ENCODE assay signal across 1 cellular context in the genomic region with DNA sequence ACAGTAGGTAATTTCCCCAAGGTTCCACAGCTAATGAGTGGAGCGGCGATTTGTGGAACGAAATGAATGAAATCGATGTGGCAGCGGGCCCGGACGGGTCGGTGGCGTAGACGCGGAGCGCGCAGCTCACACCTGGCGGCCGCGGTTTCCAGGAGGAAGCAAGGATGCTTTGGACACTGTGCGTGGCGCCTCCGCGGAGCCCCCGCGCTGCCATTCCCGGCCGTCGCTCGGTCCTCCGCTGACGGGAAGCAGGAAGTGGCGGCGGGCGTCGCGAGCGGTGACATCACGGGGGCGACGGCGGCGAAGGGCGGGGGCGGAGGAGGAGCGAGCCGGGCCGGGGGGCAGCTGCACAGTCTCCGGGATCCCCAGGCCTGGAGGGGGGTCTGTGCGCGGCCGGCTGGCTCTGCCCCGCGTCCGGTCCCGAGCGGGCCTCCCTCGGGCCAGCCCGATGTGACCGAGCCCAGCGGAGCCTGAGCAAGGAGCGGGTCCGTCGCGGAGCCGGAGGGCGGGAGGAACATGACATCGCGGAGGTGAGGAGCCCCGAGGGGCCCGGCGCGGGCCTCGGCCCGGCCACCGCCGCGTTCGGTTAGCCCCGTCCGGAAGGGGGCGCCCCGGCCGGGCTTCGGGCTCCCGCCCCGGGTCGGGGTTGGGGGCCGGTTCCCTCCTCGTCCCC.
TF ChIP-seq lines count a peak whose summit lies in the region.

A gene (plus strand): TSS at position 352 of the 673 bp plus-strand sequence. CDS start 165 bp downstream, at position 517.

TF ChIP-seq in GM12878, 131 proteins besides CTCF, POLR2A, EP300 and RAD21 (continued from another document and continues in another):
- TF ChIP-seq, protein P1, sequence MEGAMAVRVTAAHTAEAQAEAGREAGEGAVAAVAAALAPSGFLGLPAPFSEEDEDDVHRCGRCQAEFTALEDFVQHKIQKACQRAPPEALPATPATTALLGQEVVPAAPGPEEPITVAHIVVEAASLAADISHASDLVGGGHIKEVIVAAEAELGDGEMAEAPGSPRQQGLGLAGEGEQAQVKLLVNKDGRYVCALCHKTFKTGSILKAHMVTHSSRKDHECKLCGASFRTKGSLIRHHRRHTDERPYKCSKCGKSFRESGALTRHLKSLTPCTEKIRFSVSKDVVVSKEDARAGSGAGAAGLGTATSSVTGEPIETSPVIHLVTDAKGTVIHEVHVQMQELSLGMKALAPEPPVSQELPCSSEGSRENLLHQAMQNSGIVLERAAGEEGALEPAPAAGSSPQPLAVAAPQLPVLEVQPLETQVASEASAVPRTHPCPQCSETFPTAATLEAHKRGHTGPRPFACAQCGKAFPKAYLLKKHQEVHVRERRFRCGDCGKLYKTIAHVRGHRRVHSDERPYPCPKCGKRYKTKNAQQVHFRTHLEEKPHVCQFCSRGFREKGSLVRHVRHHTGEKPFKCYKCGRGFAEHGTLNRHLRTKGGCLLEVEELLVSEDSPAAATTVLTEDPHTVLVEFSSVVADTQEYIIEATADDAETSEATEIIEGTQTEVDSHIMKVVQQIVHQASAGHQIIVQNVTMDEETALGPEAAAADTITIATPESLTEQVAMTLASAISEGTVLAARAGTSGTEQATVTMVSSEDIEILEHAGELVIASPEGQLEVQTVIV (IDR thresholded peaks at IDR 0.05; ENCODE audit: borderline replicate concordance, partially characterized antibody): peak; percentile 88
- TF ChIP-seq SREBF1 (IDR thresholded peaks at IDR 0.05; ENCODE audit: low read length) (no peak), SMAD5 (IDR thresholded peaks at IDR 0.05; ENCODE audit: low read depth) (peak; percentile 93; the same call in 1 of the 2 replicates), SRF (IDR thresholded peaks at IDR 0.05; ENCODE audit: low read depth in 2 of 2, low read length in 2 of 2) (peak; percentile 63 to 96), EGR1 (IDR thresholded peaks at IDR 0.05; ENCODE audit: borderline replicate concordance in 1 of 2, low read depth in 2 of 2, low read length in 2 of 2) (peak in 1 of 2 experiments; percentile 90; a peak in 2 of 3 replicates), ZBED1 (IDR thresholded peaks at IDR 0.05; ENCODE audit: borderline replicate concordance) (no peak), RELA (IDR thresholded peaks at IDR 0.05; ENCODE audit: borderline replicate concordance, partially characterized antibody) (peak; percentile 49), MYC (IDR thresholded peaks at IDR 0.05; ENCODE audit: insufficient read depth, insufficient read length, insufficient replicate concordance, low read length, severe bottlenecking) (peak; percentile 48), RBBP5 (conservative IDR thresholded peaks at IDR 0.05) (0 out of 2 replicates have a peak, but pooled peaks have one; percentile 81), ASH2L (IDR thresholded peaks at IDR 0.05; ENCODE audit: borderline replicate concordance, low read depth) (peak; percentile 60; the same call in 1 of the 2 replicates), BACH1 (IDR thresholded peaks at IDR 0.05; ENCODE audit: borderline replicate concordance) (peak; percentile 42), NR2F1 (conservative IDR thresholded peaks at IDR 0.05) (peak; percentile 80), BRCA1 (IDR thresholded peaks at IDR 0.05; ENCODE audit: low read depth, low read length) (0 out of 2 replicates have a peak, but pooled peaks have one; percentile 27), MEF2A (IDR thresholded peaks at IDR 0.05; ENCODE audit: insufficient read depth, low read depth, low read length) (0 out of 2 replicates have a peak, but pooled peaks have one; percentile 48), NBN (IDR thresholded peaks at IDR 0.05) (peak; percentile 86), LARP7 (IDR thresholded peaks at IDR 0.05) (peak; percentile 75), MEF2B (IDR thresholded peaks at IDR 0.05; ENCODE audit: partially characterized antibody, poor library complexity, severe bottlenecking) (peak; percentile 19), MYB (IDR thresholded peaks at IDR 0.05; ENCODE audit: borderline replicate concordance, low read depth, low read length) (0 out of 2 replicates have a peak, but pooled peaks have one; percentile 20), RUNX3 (IDR thresholded peaks at IDR 0.05; ENCODE audit: low read length) (peak; percentile 38), RB1 (IDR thresholded peaks at IDR 0.05; ENCODE audit: borderline replicate concordance) (no peak; the same call in 1 of the 2 replicates), ATF7 (IDR thresholded peaks at IDR 0.05; ENCODE audit: low read depth) (no peak), SP1 (IDR thresholded peaks at IDR 0.05; ENCODE audit: low read depth, low read length) (no peak), YY1 (IDR thresholded peaks at IDR 0.05; ENCODE audit: low read depth, low read length) (peak; percentile 94), CBFB (IDR thresholded peaks at IDR 0.05; ENCODE audit: low read depth) (peak; percentile 83; the same call in 1 of the 2 replicates), TCF7 (IDR thresholded peaks at IDR 0.05; ENCODE audit: borderline replicate concordance) (no peak), SUPT20H (IDR thresholded peaks at IDR 0.05; ENCODE audit: borderline replicate concordance, control insufficient read depth, low read depth, low read length) (no peak), POU2F2 (IDR thresholded peaks at IDR 0.05; ENCODE audit: borderline replicate concordance, low read depth, low read length) (peak; percentile 82; the same call in 2 of the 3 replicates), CREB1 (IDR thresholded peaks at IDR 0.05; ENCODE audit: low read depth) (peak; percentile 99), NFIC (IDR thresholded peaks at IDR 0.05; ENCODE audit: low read depth, low read length) (no peak), FOS (IDR thresholded peaks at IDR 0.05; ENCODE audit: borderline replicate concordance, extremely low read depth, insufficient read length) (no peak)
- TF ChIP-seq, protein P2, sequence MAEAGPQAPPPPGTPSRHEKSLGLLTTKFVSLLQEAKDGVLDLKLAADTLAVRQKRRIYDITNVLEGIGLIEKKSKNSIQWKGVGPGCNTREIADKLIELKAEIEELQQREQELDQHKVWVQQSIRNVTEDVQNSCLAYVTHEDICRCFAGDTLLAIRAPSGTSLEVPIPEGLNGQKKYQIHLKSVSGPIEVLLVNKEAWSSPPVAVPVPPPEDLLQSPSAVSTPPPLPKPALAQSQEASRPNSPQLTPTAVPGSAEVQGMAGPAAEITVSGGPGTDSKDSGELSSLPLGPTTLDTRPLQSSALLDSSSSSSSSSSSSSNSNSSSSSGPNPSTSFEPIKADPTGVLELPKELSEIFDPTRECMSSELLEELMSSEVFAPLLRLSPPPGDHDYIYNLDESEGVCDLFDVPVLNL (IDR thresholded peaks at IDR 0.05; ENCODE audit: low read depth, low read length): no peak
- TF ChIP-seq, protein P3, sequence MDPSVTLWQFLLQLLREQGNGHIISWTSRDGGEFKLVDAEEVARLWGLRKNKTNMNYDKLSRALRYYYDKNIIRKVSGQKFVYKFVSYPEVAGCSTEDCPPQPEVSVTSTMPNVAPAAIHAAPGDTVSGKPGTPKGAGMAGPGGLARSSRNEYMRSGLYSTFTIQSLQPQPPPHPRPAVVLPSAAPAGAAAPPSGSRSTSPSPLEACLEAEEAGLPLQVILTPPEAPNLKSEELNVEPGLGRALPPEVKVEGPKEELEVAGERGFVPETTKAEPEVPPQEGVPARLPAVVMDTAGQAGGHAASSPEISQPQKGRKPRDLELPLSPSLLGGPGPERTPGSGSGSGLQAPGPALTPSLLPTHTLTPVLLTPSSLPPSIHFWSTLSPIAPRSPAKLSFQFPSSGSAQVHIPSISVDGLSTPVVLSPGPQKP (IDR thresholded peaks at IDR 0.05; ENCODE audit: low read depth, low read length): peak; percentile 79
- TF ChIP-seq, protein P4, sequence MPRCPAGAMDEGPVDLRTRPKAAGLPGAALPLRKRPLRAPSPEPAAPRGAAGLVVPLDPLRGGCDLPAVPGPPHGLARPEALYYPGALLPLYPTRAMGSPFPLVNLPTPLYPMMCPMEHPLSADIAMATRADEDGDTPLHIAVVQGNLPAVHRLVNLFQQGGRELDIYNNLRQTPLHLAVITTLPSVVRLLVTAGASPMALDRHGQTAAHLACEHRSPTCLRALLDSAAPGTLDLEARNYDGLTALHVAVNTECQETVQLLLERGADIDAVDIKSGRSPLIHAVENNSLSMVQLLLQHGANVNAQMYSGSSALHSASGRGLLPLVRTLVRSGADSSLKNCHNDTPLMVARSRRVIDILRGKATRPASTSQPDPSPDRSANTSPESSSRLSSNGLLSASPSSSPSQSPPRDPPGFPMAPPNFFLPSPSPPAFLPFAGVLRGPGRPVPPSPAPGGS (IDR thresholded peaks at IDR 0.05; ENCODE audit: borderline replicate concordance, insufficient read depth, low read depth, low read length, poor library complexity, severe bottlenecking): peak; percentile 41
- TF ChIP-seq, protein P5, sequence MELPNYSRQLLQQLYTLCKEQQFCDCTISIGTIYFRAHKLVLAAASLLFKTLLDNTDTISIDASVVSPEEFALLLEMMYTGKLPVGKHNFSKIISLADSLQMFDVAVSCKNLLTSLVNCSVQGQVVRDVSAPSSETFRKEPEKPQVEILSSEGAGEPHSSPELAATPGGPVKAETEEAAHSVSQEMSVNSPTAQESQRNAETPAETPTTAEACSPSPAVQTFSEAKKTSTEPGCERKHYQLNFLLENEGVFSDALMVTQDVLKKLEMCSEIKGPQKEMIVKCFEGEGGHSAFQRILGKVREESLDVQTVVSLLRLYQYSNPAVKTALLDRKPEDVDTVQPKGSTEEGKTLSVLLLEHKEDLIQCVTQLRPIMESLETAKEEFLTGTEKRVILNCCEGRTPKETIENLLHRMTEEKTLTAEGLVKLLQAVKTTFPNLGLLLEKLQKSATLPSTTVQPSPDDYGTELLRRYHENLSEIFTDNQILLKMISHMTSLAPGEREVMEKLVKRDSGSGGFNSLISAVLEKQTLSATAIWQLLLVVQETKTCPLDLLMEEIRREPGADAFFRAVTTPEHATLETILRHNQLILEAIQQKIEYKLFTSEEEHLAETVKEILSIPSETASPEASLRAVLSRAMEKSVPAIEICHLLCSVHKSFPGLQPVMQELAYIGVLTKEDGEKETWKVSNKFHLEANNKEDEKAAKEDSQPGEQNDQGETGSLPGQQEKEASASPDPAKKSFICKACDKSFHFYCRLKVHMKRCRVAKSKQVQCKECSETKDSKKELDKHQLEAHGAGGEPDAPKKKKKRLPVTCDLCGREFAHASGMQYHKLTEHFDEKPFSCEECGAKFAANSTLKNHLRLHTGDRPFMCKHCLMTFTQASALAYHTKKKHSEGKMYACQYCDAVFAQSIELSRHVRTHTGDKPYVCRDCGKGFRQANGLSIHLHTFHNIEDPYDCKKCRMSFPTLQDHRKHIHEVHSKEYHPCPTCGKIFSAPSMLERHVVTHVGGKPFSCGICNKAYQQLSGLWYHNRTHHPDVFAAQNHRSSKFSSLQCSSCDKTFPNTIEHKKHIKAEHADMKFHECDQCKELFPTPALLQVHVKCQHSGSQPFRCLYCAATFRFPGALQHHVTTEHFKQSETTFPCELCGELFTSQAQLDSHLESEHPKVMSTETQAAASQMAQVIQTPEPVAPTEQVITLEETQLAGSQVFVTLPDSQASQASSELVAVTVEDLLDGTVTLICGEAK (IDR thresholded peaks at IDR 0.05; ENCODE audit: borderline replicate concordance): 0 out of 2 replicates have a peak, but pooled peaks have one; percentile 64
- TF ChIP-seq, protein P6, sequence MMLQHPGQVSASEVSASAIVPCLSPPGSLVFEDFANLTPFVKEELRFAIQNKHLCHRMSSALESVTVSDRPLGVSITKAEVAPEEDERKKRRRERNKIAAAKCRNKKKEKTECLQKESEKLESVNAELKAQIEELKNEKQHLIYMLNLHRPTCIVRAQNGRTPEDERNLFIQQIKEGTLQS (IDR thresholded peaks at IDR 0.05; ENCODE audit: borderline replicate concordance, extremely low read depth, low read depth, low read length): peak; percentile 93
- TF ChIP-seq, protein P7, sequence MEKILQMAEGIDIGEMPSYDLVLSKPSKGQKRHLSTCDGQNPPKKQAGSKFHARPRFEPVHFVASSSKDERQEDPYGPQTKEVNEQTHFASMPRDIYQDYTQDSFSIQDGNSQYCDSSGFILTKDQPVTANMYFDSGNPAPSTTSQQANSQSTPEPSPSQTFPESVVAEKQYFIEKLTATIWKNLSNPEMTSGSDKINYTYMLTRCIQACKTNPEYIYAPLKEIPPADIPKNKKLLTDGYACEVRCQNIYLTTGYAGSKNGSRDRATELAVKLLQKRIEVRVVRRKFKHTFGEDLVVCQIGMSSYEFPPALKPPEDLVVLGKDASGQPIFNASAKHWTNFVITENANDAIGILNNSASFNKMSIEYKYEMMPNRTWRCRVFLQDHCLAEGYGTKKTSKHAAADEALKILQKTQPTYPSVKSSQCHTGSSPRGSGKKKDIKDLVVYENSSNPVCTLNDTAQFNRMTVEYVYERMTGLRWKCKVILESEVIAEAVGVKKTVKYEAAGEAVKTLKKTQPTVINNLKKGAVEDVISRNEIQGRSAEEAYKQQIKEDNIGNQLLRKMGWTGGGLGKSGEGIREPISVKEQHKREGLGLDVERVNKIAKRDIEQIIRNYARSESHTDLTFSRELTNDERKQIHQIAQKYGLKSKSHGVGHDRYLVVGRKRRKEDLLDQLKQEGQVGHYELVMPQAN (conservative IDR thresholded peaks at IDR 0.05): peak; percentile 95
- TF ChIP-seq, protein P8, sequence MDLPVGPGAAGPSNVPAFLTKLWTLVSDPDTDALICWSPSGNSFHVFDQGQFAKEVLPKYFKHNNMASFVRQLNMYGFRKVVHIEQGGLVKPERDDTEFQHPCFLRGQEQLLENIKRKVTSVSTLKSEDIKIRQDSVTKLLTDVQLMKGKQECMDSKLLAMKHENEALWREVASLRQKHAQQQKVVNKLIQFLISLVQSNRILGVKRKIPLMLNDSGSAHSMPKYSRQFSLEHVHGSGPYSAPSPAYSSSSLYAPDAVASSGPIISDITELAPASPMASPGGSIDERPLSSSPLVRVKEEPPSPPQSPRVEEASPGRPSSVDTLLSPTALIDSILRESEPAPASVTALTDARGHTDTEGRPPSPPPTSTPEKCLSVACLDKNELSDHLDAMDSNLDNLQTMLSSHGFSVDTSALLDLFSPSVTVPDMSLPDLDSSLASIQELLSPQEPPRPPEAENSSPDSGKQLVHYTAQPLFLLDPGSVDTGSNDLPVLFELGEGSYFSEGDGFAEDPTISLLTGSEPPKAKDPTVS (IDR thresholded peaks at IDR 0.05; ENCODE audit: low read depth, low read length): no peak
- TF ChIP-seq, protein P9, sequence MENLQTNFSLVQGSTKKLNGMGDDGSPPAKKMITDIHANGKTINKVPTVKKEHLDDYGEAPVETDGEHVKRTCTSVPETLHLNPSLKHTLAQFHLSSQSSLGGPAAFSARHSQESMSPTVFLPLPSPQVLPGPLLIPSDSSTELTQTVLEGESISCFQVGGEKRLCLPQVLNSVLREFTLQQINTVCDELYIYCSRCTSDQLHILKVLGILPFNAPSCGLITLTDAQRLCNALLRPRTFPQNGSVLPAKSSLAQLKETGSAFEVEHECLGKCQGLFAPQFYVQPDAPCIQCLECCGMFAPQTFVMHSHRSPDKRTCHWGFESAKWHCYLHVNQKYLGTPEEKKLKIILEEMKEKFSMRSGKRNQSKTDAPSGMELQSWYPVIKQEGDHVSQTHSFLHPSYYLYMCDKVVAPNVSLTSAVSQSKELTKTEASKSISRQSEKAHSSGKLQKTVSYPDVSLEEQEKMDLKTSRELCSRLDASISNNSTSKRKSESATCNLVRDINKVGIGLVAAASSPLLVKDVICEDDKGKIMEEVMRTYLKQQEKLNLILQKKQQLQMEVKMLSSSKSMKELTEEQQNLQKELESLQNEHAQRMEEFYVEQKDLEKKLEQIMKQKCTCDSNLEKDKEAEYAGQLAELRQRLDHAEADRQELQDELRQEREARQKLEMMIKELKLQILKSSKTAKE (IDR thresholded peaks at IDR 0.05; ENCODE audit: low read depth, poor library complexity, severe bottlenecking): no peak
